1 cellular context compared by ENCODE assay signal in genomic region chrX:56563231-56564116, GRCh38.
TF ChIP-seq lines count a peak whose summit lies in the region.

Gene UBQLN2, plus strand, starts transcription at chrX:56563627. Its CDS starts 247 bp downstream, at chrX:56563874.

TF ChIP-seq in GM12878, 131 proteins besides CTCF, POLR2A, EP300 and RAD21 (continued from another document):
- peak in 1 of 2 experiments; percentile 52; a peak in 1 of 4 replicates for TF ChIP-seq BHLHE40 (IDR thresholded peaks at IDR 0.05; ENCODE audit: borderline replicate concordance in 1 of 2, low read depth in 2 of 2, low read length in 1 of 2)
- TF ChIP-seq CREM (IDR thresholded peaks at IDR 0.05; ENCODE audit: low read depth), result peak; percentile 42; the same call in 1 of the 2 replicates
- TF ChIP-seq RBBP5 (conservative IDR thresholded peaks at IDR 0.05), result no peak
- TF ChIP-seq CHD2 (IDR thresholded peaks at IDR 0.05; ENCODE audit: borderline replicate concordance, low read depth, low read length), result peak; percentile 65
- TF ChIP-seq POLR2AphosphoS2 (IDR thresholded peaks at IDR 0.05; ENCODE audit: low read depth, low read length), result peak; percentile 61; the same call in 1 of the 2 replicates
- 0 out of 3 replicates have a peak, but pooled peaks have one; percentile 35 for TF ChIP-seq POU2F2 (IDR thresholded peaks at IDR 0.05; ENCODE audit: borderline replicate concordance, low read depth, low read length)
- peak; percentile 65; the same call in 1 of the 2 replicates for TF ChIP-seq TAF1 (IDR thresholded peaks at IDR 0.05; ENCODE audit: borderline replicate concordance, low read depth, low read length)
- no peak for TF ChIP-seq WRNIP1 (IDR thresholded peaks at IDR 0.05; ENCODE audit: borderline replicate concordance, low read depth, low read length)
- peak; percentile 49; the same call in 1 of the 2 replicates for TF ChIP-seq DPF2 (IDR thresholded peaks at IDR 0.05)
- TF ChIP-seq MLLT1 (IDR thresholded peaks at IDR 0.05), result peak; percentile 64; the same call in 1 of the 2 replicates
- no peak for TF ChIP-seq E2F4 (IDR thresholded peaks at IDR 0.05; ENCODE audit: low read depth, low read length)
- TF ChIP-seq BACH1 (IDR thresholded peaks at IDR 0.05; ENCODE audit: borderline replicate concordance), result peak; percentile 50; the same call in 1 of the 2 replicates
- no peak for TF ChIP-seq ASH2L (IDR thresholded peaks at IDR 0.05; ENCODE audit: borderline replicate concordance, low read depth)
- peak; percentile 82 for TF ChIP-seq NBN (IDR thresholded peaks at IDR 0.05)
- 0 out of 2 replicates have a peak, but pooled peaks have one; percentile 18 for TF ChIP-seq NR2F1 (conservative IDR thresholded peaks at IDR 0.05)
- peak; percentile 19; the same call in 1 of the 2 replicates for TF ChIP-seq RUNX3 (IDR thresholded peaks at IDR 0.05; ENCODE audit: low read length)
- 0 out of 2 replicates have a peak, but pooled peaks have one; percentile 36 for TF ChIP-seq LARP7 (IDR thresholded peaks at IDR 0.05)
- TF ChIP-seq MEF2A (IDR thresholded peaks at IDR 0.05; ENCODE audit: insufficient read depth, low read depth, low read length), result no peak
- TF ChIP-seq CBX3 (IDR thresholded peaks at IDR 0.05; ENCODE audit: borderline replicate concordance, low read depth), result no peak
- no peak for TF ChIP-seq SMARCA5 (IDR thresholded peaks at IDR 0.05)
- 0 out of 2 replicates have a peak, but pooled peaks have one; percentile 24 for TF ChIP-seq EED (IDR thresholded peaks at IDR 0.05; ENCODE audit: low read depth)
- TF ChIP-seq ATF2 (IDR thresholded peaks at IDR 0.05; ENCODE audit: low read length), result no peak
- TF ChIP-seq POLR2AphosphoS5 (IDR thresholded peaks at IDR 0.05; ENCODE audit: low read length), result peak; percentile 78
- TF ChIP-seq RAD51 (IDR thresholded peaks at IDR 0.05), result no peak
- peak; percentile 44; the same call in 1 of the 2 replicates for TF ChIP-seq ZNF687 (IDR thresholded peaks at IDR 0.05)
- TF ChIP-seq PRDM15 (CRISPR knock-in tag; IDR thresholded peaks at IDR 0.05), result no peak
- peak; percentile 57; the same call in 1 of the 2 replicates for TF ChIP-seq GATAD2B (conservative IDR thresholded peaks at IDR 0.05; ENCODE audit: low read depth)
- TF ChIP-seq EGR1 (IDR thresholded peaks at IDR 0.05; ENCODE audit: borderline replicate concordance in 1 of 2, low read depth in 2 of 2, low read length in 2 of 2), result 0 out of 3 replicates have a peak, but pooled peaks of 1 of the 2 experiments have one; percentile 28
- peak; percentile 73 for TF ChIP-seq IKZF1 (conservative IDR thresholded peaks at IDR 0.05)
- TF ChIP-seq HDGF (IDR thresholded peaks at IDR 0.05), result peak; percentile 48; the same call in 1 of the 2 replicates
- peak; percentile 50 for TF ChIP-seq CREB1 (IDR thresholded peaks at IDR 0.05; ENCODE audit: low read depth)
- TF ChIP-seq PML (IDR thresholded peaks at IDR 0.05; ENCODE audit: low read length), result peak; percentile 68; the same call in 1 of the 2 replicates
- no peak for TF ChIP-seq IRF3 (IDR thresholded peaks at IDR 0.05)
- TF ChIP-seq CHD4 (IDR thresholded peaks at IDR 0.05), result no peak
- TF ChIP-seq MTA3 (IDR thresholded peaks at IDR 0.05; ENCODE audit: borderline replicate concordance, low read length), result no peak
- TF ChIP-seq PKNOX1 (IDR thresholded peaks at IDR 0.05), result peak; percentile 44
